8 cellular contexts compared by ENCODE assay signal in genomic region chrX:133921764-133922389, GRCh38.
A peak's percentile ranks its signal among the peaks of the same experiment; 100 is the strongest.
DNase-seq lines count a peak whose midpoint lies in the region; ATAC-seq lines count a peak whose summit lies in the region.

No MANE protein-coding gene starts in this region.

- H3K4me3 Mint-ChIP-seq in activated T-helper 2 cell treated with anti-CD3 and anti-CD28 coated beads, Interferon-gamma antibody, Interleukin-2, Interleukin-4, amounts not matched to agents 10 μg/mL and 5 μg/mL and 100 μg/mL, durations not matched to agents 14 hours and 24 hours and 36 hours (ENCODE audit: low read depth): no peak overlapping the region
- no peak overlapping the region for H3K4me3 Mint-ChIP-seq in stimulated activated memory B cell treated with anti-CD40 and anti-IgM and Interleukin-4, amounts not matched to agents 10 μg/mL and 1 μg/mL and 100 μg/mL, for 72 hours

- H3K27me3 ChIP-seq in iPS DF 6.9 (ENCODE audit: control insufficient read depth, insufficient read depth, low read length): no peaks in the 10 kb centered on the region

- H3K27ac Mint-ChIP-seq in activated T-helper 2 cell treated with anti-CD3 and anti-CD28 coated beads, Interferon-gamma antibody, Interleukin-2, Interleukin-4, amounts not matched to agents 10 μg/mL and 5 μg/mL and 100 μg/mL, durations not matched to agents 14 hours and 24 hours and 36 hours: no peak overlapping the region
- H3K27ac Mint-ChIP-seq in stimulated activated memory B cell treated with anti-CD40 and anti-IgM and Interleukin-4, amounts not matched to agents 10 μg/mL and 1 μg/mL and 100 μg/mL, for 72 hours: no peak overlapping the region

- no peaks in the 10 kb centered on the region for H3K27me3 Mint-ChIP-seq in activated T-helper 2 cell treated with anti-CD3 and anti-CD28 coated beads, Interferon-gamma antibody, Interleukin-2, Interleukin-4, amounts not matched to agents 10 μg/mL and 5 μg/mL and 100 μg/mL, durations not matched to agents 14 hours and 24 hours and 36 hours (ENCODE audit: low read depth)
- no peaks in the 10 kb centered on the region for H3K27me3 Mint-ChIP-seq in stimulated activated memory B cell treated with anti-CD40 and anti-IgM and Interleukin-4, amounts not matched to agents 10 μg/mL and 1 μg/mL and 100 μg/mL, for 72 hours

- peak; percentile 62 for DNase-seq in activated effector memory CD4-positive, alpha-beta T cell treated with anti-CD3 and anti-CD28 coated beads, Interleukin-2, amount 50 U/mL, for 16 hours
- DNase-seq in activated effector memory CD4-positive, alpha-beta T cell treated with Interleukin-2 at 50 U/mL for 16 hours: no peak
- peak; percentile 61 for DNase-seq in NCI-H69 (lab: John Stamatoyannopoulos, UW)
- DNase-seq in activated T-helper 2 cell treated with anti-CD3 and anti-CD28 coated beads, Interferon-gamma antibody, Interleukin-2, Interleukin-4, amounts not matched to agents 10 μg/mL and 5 μg/mL and 100 μg/mL, durations not matched to agents 14 hours and 24 hours and 36 hours (ENCODE audit: low spot score): peak; percentile 9
- DNase-seq in iPS DF 6.9 (ENCODE audit: low read depth, low spot score): peak; percentile 22

- no CpG with 5 or more reads among the region's 7 CpGs for WGBS in iPS DF 6.9 (ENCODE audit: insufficient coverage, insufficient read length)

- H3K4me1 Mint-ChIP-seq in activated T-helper 2 cell treated with anti-CD3 and anti-CD28 coated beads, Interferon-gamma antibody, Interleukin-2, Interleukin-4, amounts not matched to agents 10 μg/mL and 5 μg/mL and 100 μg/mL, durations not matched to agents 14 hours and 24 hours and 36 hours (ENCODE audit: low read depth): peaks cover 25% of the 10 kb centered on the region
- H3K4me1 Mint-ChIP-seq in stimulated activated memory B cell treated with anti-CD40 and anti-IgM and Interleukin-4, amounts not matched to agents 10 μg/mL and 1 μg/mL and 100 μg/mL, for 72 hours: peaks cover 5% of the 10 kb centered on the region

- no peaks in the 10 kb centered on the region for H3K36me3 Mint-ChIP-seq in activated T-helper 2 cell treated with anti-CD3 and anti-CD28 coated beads, Interferon-gamma antibody, Interleukin-2, Interleukin-4, amounts not matched to agents 10 μg/mL and 5 μg/mL and 100 μg/mL, durations not matched to agents 14 hours and 24 hours and 36 hours (ENCODE audit: low read depth)
- H3K36me3 Mint-ChIP-seq in stimulated activated memory B cell treated with anti-CD40 and anti-IgM and Interleukin-4, amounts not matched to agents 10 μg/mL and 1 μg/mL and 100 μg/mL, for 72 hours: no peaks in the 10 kb centered on the region

- H3K9me3 Mint-ChIP-seq in activated T-helper 2 cell treated with anti-CD3 and anti-CD28 coated beads, Interferon-gamma antibody, Interleukin-2, Interleukin-4, amounts not matched to agents 10 μg/mL and 5 μg/mL and 100 μg/mL, durations not matched to agents 14 hours and 24 hours and 36 hours: no peaks in the 10 kb centered on the region
- no peaks in the 10 kb centered on the region for H3K9me3 Mint-ChIP-seq in stimulated activated memory B cell treated with anti-CD40 and anti-IgM and Interleukin-4, amounts not matched to agents 10 μg/mL and 1 μg/mL and 100 μg/mL, for 72 hours

- H3K4me3 ChIP-seq in iPS DF 6.9 (ENCODE audit: low read length): no peak overlapping the region

- H3K27ac ChIP-seq in iPS DF 6.9 (ENCODE audit: low read length): no peak overlapping the region

- H3K4me1 ChIP-seq in iPS DF 6.9 (ENCODE audit: control insufficient read depth, insufficient read depth, low read length): no peaks in the 10 kb centered on the region; the same call in 1 of the 2 replicates

- no peaks in the 10 kb centered on the region for H3K36me3 ChIP-seq in iPS DF 6.9 (ENCODE audit: control insufficient read depth, insufficient read depth, low read length)

- ATAC-seq in HG02870 (IDR thresholded peaks at IDR 0.05; ENCODE audit: unreplicated experiment) (peak; percentile 65), GM19467 (IDR thresholded peaks at IDR 0.05; ENCODE audit: unreplicated experiment) (no peak)
- ATAC-seq in stimulated activated memory B cell treated with anti-CD40 and anti-IgM and Interleukin-4, amounts not matched to agents 10 μg/mL and 1 μg/mL and 100 μg/mL, for 72 hours: peak; percentile 20

- H3K9me3 ChIP-seq in iPS DF 6.9 (ENCODE audit: control insufficient read depth, insufficient read depth, low read length): no peaks in the 10 kb centered on the region

- intact Hi-C loops in activated T-helper 2 cell treated with anti-CD3 and anti-CD28 coated beads, Interferon-gamma antibody, Interleukin-2, Interleukin-4, amounts not matched to agents 10 μg/mL and 5 μg/mL and 100 μg/mL, durations not matched to agents 14 hours and 24 hours and 36 hours (cut with micrococcal nuclease): loop anchor here (2.0 kb wide), 1 partner anchor 129 kb away; no protein-coding TSS in a partner anchor
